In the genomic region with DNA sequence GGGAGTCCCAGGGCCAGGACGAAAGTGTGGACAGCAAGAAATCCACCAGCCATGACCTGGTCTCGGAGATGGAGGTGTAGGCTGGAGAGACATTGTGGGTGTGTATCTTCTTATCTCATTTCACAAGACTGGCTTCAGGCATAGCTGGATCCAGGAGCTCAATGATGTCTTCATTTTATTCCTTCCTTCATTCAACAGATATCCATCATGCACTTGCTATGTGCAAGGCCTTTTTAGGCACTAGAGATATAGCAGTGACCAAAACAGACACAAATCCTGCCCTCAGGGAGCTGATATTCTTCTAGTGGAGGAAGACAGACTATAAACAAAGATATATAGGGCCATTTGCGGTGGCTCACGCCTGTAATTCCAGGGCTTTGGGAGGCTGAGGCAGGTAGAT, we compare ENCODE assay signal across 10 cellular contexts. TPM values are rescaled to one million over a fixed set of nuclear protein-coding genes. Genes with fewer than 3 reads are reported as not detected.
"Had no signal": no experiment of that assay in that cellular context is flagged by ENCODE, and none has a peak within 500 bp of the region (broad histone marks: within the 10 kb centered on the region; RNA-seq: fewer than 3 reads in every experiment).

No MANE protein-coding gene starts in this region.

- H3K9me3 Mint-ChIP-seq: H9 had no signal

- H3K27ac ChIP-seq: HL-60, KMS-11 had no signal

- H3K27ac Mint-ChIP-seq: GM23338, H9 had no signal

- DNase-seq: H9, HCEC 1CT, IMR-90, KBM-7 had no signal

- H3K9ac ChIP-seq: KMS-11 had no signal

- H2AFZ ChIP-seq: GM23338 had no signal

- H3K4me2 ChIP-seq: GM23338, KMS-11 had no signal

- H3K4me3 ChIP-seq: GM23338 had no signal

- ATAC-seq: GM23338 had no signal

- FAIRE-seq: H1, H54 had no signal

- H3K4me3 Mint-ChIP-seq: GM23338, H9 had no signal

RNA-seq across cellular contexts. Expression of a gene that starts 9.8 kb away (rescaled TPM):
- total RNA-seq: H9, HT1080, IMR-90 had no signal
- polyA plus RNA-seq: GM23338, IMR-90 had no signal

RNA-seq across cellular contexts. Expression of a gene that starts 32.1 kb away (rescaled TPM):
- total RNA-seq: GM23338, H1, HT1080 had no signal
